In the genomic region with DNA sequence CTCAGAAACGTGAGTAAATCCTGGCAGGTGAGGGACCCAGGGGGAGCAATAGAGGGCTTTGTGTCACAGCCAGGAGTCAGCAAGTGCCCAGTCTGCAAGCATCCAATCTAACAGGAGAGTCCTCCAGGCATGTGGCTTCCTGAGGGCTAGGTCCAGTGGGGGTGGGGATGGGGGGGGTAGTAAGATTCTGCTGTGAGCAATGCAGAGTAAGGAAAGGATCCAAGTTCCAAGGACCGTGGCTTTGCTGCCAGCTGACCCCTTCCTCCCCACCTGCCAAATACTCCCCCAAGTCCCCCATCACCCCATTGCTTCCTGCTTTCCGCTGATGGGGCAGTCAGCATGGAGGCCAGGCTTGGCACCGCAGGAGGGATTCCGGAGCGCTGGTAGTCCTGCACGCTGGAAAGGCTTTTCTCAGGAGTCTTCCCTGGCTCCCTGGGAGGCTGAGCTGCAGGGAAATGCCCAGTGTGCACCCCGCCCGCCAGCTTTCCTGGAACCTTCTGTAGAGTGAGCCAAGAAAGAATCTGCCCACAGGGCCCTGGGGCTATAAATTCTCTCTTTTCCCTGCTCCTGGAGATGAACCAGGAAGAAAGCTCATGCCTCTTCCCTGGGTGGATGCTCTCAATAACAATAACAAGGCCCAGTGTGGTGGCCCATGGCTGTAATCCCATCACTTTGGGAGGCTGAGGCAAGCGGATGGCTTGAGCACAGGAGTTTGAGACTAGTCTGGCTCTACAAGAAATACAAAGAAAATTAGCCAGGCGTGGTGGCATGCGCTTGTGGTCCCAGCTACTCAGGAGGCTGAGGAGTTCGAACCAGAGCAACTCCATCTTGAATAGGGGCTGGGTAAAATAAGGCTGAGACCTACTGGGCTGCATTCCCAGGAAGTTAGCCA, we compare ENCODE assay signal across 1 cellular context.
TF ChIP-seq lines count a peak whose summit lies in the region.

No MANE protein-coding gene starts in this region.

TF ChIP-seq in K562, 482 proteins besides CTCF, POLR2A, EP300 and RAD21 (continued from another document and continues in another):
- TF ChIP-seq, protein P1, sequence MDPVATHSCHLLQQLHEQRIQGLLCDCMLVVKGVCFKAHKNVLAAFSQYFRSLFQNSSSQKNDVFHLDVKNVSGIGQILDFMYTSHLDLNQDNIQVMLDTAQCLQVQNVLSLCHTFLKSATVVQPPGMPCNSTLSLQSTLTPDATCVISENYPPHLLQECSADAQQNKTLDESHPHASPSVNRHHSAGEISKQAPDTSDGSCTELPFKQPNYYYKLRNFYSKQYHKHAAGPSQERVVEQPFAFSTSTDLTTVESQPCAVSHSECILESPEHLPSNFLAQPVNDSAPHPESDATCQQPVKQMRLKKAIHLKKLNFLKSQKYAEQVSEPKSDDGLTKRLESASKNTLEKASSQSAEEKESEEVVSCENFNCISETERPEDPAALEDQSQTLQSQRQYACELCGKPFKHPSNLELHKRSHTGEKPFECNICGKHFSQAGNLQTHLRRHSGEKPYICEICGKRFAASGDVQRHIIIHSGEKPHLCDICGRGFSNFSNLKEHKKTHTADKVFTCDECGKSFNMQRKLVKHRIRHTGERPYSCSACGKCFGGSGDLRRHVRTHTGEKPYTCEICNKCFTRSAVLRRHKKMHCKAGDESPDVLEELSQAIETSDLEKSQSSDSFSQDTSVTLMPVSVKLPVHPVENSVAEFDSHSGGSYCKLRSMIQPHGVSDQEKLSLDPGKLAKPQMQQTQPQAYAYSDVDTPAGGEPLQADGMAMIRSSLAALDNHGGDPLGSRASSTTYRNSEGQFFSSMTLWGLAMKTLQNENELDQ (CRISPR knock-in tag; IDR thresholded peaks at IDR 0.05; ENCODE audit: borderline replicate concordance), result no peak
- TF ChIP-seq, protein P2, sequence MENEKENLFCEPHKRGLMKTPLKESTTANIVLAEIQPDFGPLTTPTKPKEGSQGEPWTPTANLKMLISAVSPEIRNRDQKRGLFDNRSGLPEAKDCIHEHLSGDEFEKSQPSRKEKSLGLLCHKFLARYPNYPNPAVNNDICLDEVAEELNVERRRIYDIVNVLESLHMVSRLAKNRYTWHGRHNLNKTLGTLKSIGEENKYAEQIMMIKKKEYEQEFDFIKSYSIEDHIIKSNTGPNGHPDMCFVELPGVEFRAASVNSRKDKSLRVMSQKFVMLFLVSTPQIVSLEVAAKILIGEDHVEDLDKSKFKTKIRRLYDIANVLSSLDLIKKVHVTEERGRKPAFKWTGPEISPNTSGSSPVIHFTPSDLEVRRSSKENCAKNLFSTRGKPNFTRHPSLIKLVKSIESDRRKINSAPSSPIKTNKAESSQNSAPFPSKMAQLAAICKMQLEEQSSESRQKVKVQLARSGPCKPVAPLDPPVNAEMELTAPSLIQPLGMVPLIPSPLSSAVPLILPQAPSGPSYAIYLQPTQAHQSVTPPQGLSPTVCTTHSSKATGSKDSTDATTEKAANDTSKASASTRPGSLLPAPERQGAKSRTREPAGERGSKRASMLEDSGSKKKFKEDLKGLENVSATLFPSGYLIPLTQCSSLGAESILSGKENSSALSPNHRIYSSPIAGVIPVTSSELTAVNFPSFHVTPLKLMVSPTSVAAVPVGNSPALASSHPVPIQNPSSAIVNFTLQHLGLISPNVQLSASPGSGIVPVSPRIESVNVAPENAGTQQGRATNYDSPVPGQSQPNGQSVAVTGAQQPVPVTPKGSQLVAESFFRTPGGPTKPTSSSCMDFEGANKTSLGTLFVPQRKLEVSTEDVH (IDR thresholded peaks at IDR 0.05; ENCODE audit: low read depth, partially characterized antibody), result no peak
- TF ChIP-seq SMAD1 (IDR thresholded peaks at IDR 0.05; ENCODE audit: low read depth, low read length, partially characterized antibody), result no peak
- TF ChIP-seq CHCHD3 (CRISPR knock-in tag; IDR thresholded peaks at IDR 0.05), result no peak
- no peak for TF ChIP-seq ZNF695 (CRISPR knock-in tag; IDR thresholded peaks at IDR 0.05)
- TF ChIP-seq PPARD (CRISPR knock-in tag; IDR thresholded peaks at IDR 0.05), result no peak
- TF ChIP-seq SMAD4 (CRISPR knock-in tag; conservative IDR thresholded peaks at IDR 0.05), result peak; percentile 95
- TF ChIP-seq CHD2 (IDR thresholded peaks at IDR 0.05; ENCODE audit: low read depth, low read length), result no peak
- no peak for TF ChIP-seq HDGF (IDR thresholded peaks at IDR 0.05)
- TF ChIP-seq, protein P3, sequence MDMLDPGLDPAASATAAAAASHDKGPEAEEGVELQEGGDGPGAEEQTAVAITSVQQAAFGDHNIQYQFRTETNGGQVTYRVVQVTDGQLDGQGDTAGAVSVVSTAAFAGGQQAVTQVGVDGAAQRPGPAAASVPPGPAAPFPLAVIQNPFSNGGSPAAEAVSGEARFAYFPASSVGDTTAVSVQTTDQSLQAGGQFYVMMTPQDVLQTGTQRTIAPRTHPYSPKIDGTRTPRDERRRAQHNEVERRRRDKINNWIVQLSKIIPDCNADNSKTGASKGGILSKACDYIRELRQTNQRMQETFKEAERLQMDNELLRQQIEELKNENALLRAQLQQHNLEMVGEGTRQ (CRISPR knock-in tag; IDR thresholded peaks at IDR 0.05), result no peak
- TF ChIP-seq KDM2B (CRISPR knock-in tag; IDR thresholded peaks at IDR 0.05), result 0 out of 2 replicates have a peak, but pooled peaks have one; percentile 26
- no peak for TF ChIP-seq BRD9 (IDR thresholded peaks at IDR 0.05; ENCODE audit: low read depth, partially characterized antibody)
- TF ChIP-seq TARDBP (IDR thresholded peaks at IDR 0.05), result no peak
- TF ChIP-seq ERF (CRISPR knock-in tag; IDR thresholded peaks at IDR 0.05), result peak; percentile 84
- TF ChIP-seq RBFOX2 (IDR thresholded peaks at IDR 0.05; ENCODE audit: low read depth, low read length), result no peak
- no peak for TF ChIP-seq ZNF408 (CRISPR knock-in tag; IDR thresholded peaks at IDR 0.05; ENCODE audit: low read depth)
- TF ChIP-seq, protein P4, sequence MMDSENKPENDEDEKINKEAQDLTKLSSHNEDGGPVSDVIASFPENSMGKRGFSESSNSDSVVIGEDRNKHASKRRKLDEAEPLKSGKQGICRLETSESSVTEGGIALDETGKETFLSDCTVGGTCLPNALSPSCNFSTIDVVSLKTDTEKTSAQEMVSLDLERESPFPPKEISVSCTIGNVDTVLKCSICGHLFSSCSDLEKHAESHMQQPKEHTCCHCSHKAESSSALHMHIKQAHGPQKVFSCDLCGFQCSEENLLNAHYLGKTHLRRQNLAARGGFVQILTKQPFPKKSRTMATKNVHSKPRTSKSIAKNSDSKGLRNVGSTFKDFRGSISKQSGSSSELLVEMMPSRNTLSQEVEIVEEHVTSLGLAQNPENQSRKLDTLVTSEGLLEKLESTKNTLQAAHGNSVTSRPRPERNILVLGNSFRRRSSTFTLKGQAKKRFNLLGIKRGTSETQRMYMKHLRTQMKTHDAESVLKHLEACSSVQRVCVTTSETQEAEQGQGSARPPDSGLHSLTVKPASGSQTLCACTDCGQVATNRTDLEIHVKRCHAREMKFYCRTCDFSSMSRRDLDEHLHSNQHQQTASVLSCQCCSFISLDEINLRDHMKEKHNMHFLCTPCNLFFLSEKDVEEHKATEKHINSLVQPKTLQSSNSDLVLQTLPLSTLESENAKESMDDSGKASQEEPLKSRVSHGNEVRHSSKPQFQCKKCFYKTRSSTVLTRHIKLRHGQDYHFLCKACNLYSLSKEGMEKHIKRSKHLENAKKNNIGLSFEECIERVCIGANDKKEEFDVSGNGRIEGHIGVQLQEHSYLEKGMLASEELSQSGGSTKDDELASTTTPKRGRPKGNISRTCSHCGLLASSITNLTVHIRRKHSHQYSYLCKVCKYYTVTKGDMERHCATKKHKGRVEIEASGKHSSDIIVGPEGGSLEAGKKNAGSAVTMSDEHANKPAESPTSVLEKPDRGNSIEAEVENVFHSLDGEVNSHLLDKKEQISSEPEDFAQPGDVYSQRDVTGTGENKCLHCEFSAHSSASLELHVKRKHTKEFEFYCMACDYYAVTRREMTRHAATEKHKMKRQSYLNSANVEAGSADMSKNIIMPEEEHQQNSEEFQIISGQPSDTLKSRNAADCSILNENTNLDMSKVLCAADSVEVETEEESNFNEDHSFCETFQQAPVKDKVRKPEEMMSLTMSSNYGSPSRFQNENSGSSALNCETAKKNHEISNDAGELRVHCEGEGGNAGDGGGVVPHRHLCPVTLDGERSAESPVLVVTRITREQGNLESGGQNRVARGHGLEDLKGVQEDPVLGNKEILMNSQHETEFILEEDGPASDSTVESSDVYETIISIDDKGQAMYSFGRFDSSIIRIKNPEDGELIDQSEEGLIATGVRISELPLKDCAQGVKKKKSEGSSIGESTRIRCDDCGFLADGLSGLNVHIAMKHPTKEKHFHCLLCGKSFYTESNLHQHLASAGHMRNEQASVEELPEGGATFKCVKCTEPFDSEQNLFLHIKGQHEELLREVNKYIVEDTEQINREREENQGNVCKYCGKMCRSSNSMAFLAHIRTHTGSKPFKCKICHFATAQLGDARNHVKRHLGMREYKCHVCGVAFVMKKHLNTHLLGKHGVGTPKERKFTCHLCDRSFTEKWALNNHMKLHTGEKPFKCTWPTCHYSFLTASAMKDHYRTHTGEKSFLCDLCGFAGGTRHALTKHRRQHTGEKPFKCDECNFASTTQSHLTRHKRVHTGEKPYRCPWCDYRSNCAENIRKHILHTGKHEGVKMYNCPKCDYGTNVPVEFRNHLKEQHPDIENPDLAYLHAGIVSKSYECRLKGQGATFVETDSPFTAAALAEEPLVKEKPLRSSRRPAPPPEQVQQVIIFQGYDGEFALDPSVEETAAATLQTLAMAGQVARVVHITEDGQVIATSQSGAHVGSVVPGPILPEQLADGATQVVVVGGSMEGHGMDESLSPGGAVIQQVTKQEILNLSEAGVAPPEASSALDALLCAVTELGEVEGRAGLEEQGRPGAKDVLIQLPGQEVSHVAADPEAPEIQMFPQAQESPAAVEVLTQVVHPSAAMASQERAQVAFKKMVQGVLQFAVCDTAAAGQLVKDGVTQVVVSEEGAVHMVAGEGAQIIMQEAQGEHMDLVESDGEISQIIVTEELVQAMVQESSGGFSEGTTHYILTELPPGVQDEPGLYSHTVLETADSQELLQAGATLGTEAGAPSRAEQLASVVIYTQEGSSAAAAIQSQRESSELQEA (IDR thresholded peaks at IDR 0.05; ENCODE audit: low read depth), result no peak
- TF ChIP-seq ELF2 (CRISPR knock-in tag; IDR thresholded peaks at IDR 0.05), result no peak
- TF ChIP-seq, protein P5, sequence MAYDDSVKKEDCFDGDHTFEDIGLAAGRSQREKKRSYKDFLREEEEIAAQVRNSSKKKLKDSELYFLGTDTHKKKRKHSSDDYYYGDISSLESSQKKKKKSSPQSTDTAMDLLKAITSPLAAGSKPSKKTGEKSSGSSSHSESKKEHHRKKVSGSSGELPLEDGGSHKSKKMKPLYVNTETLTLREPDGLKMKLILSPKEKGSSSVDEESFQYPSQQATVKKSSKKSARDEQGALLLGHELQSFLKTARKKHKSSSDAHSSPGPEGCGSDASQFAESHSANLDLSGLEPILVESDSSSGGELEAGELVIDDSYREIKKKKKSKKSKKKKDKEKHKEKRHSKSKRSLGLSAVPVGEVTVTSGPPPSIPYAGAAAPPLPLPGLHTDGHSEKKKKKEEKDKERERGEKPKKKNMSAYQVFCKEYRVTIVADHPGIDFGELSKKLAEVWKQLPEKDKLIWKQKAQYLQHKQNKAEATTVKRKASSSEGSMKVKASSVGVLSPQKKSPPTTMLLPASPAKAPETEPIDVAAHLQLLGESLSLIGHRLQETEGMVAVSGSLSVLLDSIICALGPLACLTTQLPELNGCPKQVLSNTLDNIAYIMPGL (CRISPR knock-in tag; IDR thresholded peaks at IDR 0.05), result no peak
- TF ChIP-seq, protein P6, sequence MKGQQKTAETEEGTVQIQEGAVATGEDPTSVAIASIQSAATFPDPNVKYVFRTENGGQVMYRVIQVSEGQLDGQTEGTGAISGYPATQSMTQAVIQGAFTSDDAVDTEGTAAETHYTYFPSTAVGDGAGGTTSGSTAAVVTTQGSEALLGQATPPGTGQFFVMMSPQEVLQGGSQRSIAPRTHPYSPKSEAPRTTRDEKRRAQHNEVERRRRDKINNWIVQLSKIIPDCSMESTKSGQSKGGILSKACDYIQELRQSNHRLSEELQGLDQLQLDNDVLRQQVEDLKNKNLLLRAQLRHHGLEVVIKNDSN (CRISPR knock-in tag; IDR thresholded peaks at IDR 0.05), result no peak
- TF ChIP-seq DMBX1 (CRISPR knock-in tag; IDR thresholded peaks at IDR 0.05; ENCODE audit: borderline replicate concordance), result peak; percentile 96
- TF ChIP-seq, protein P7, sequence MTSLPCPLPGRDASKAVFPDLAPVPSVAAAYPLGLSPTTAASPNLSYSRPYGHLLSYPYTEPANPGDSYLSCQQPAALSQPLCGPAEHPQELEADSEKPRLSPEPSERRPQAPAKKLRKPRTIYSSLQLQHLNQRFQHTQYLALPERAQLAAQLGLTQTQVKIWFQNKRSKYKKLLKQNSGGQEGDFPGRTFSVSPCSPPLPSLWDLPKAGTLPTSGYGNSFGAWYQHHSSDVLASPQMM (CRISPR knock-in tag; IDR thresholded peaks at IDR 0.05), result no peak
- TF ChIP-seq, protein P8, sequence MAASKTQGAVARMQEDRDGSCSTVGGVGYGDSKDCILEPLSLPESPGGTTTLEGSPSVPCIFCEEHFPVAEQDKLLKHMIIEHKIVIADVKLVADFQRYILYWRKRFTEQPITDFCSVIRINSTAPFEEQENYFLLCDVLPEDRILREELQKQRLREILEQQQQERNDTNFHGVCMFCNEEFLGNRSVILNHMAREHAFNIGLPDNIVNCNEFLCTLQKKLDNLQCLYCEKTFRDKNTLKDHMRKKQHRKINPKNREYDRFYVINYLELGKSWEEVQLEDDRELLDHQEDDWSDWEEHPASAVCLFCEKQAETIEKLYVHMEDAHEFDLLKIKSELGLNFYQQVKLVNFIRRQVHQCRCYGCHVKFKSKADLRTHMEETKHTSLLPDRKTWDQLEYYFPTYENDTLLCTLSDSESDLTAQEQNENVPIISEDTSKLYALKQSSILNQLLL (CRISPR knock-in tag; IDR thresholded peaks at IDR 0.05; ENCODE audit: borderline replicate concordance), result no peak
- TF ChIP-seq, protein P9, sequence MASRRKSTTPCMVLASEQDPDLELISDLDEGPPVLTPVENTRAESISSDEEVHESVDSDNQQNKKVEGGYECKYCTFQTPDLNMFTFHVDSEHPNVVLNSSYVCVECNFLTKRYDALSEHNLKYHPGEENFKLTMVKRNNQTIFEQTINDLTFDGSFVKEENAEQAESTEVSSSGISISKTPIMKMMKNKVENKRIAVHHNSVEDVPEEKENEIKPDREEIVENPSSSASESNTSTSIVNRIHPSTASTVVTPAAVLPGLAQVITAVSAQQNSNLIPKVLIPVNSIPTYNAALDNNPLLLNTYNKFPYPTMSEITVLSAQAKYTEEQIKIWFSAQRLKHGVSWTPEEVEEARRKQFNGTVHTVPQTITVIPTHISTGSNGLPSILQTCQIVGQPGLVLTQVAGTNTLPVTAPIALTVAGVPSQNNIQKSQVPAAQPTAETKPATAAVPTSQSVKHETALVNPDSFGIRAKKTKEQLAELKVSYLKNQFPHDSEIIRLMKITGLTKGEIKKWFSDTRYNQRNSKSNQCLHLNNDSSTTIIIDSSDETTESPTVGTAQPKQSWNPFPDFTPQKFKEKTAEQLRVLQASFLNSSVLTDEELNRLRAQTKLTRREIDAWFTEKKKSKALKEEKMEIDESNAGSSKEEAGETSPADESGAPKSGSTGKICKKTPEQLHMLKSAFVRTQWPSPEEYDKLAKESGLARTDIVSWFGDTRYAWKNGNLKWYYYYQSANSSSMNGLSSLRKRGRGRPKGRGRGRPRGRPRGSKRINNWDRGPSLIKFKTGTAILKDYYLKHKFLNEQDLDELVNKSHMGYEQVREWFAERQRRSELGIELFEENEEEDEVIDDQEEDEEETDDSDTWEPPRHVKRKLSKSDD (conservative IDR thresholded peaks at IDR 0.05; ENCODE audit: low read length), result no peak
- no peak for TF ChIP-seq FOSL1 (tag; conservative IDR thresholded peaks at IDR 0.05)
- TF ChIP-seq, protein P10, sequence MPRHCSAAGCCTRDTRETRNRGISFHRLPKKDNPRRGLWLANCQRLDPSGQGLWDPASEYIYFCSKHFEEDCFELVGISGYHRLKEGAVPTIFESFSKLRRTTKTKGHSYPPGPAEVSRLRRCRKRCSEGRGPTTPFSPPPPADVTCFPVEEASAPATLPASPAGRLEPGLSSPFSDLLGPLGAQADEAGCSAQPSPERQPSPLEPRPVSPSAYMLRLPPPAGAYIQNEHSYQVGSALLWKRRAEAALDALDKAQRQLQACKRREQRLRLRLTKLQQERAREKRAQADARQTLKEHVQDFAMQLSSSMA (CRISPR knock-in tag; IDR thresholded peaks at IDR 0.05), result no peak
- TF ChIP-seq ZNF274 (IDR thresholded peaks at IDR 0.05; ENCODE audit: borderline replicate concordance, low read depth, low read length), result no peak
- TF ChIP-seq MAFF (IDR thresholded peaks at IDR 0.05; ENCODE audit: low read length), result no peak
- TF ChIP-seq PCBP1 (IDR thresholded peaks at IDR 0.05; ENCODE audit: low read depth, low read length, poor library complexity, severe bottlenecking), result no peak
